9 cellular contexts compared by ENCODE assay signal in genomic region chr5:117590944-117591343, GRCh38.
DNase-seq lines count a peak whose midpoint lies in the region; ATAC-seq and TF ChIP-seq lines count a peak whose summit lies in the region.
"Had no signal": no experiment of that assay in that cellular context is flagged by ENCODE, and none has a peak within 500 bp of the region (broad histone marks: within the 10 kb centered on the region; RNA-seq: fewer than 3 reads in every experiment).

No MANE protein-coding gene starts in this region.

- intact Hi-C loops in OCI-LY7 (cut with micrococcal nuclease; ENCODE audit: unreplicated experiment) = no loop called here

- H3K36me3 Mint-ChIP-seq in mesothelial cell of epicardium = no peaks in the 10 kb centered on the region
- H3K36me3 Mint-ChIP-seq: CD4-positive, CD25-positive, alpha-beta regulatory T cell had no signal

- no peaks in the 10 kb centered on the region for H3K4me1 Mint-ChIP-seq in mesothelial cell of epicardium
- H3K4me1 Mint-ChIP-seq: CD4-positive, CD25-positive, alpha-beta regulatory T cell had no signal

- DNase-seq in NCI-H748 (lab: John Stamatoyannopoulos, UW; ENCODE audit: unreplicated experiment) (peak; percentile 7), NCI-H748 treated with DMSO at 0.1 percent for 48 hours (lab: John Stamatoyannopoulos, UW) (no peak), OCI-LY7 (ENCODE audit: low spot score) (peak; percentile 32), kidney glomerular epithelial cell (lab: John Stamatoyannopoulos, UW) (peak; percentile 17), mucosa of gallbladder (ENCODE audit: low spot score) (no peak), mesothelial cell of epicardium (ENCODE audit: low spot score in 2 of 2, unreplicated experiment in 2 of 2) (no peak)
- DNase-seq: CD4-positive, CD25-positive, alpha-beta regulatory T cell had no signal

- no peaks in the 10 kb centered on the region for H3K4me1 ChIP-seq in OCI-LY7 (ENCODE audit: insufficient read depth, low read length, poor library complexity, severe bottlenecking)

- H3K27ac ChIP-seq in OCI-LY7 (ENCODE audit: low read depth, low read length, poor library complexity, severe bottlenecking) = no peak overlapping the region

- no peaks in the 10 kb centered on the region for H3K27me3 Mint-ChIP-seq in mesothelial cell of epicardium (ENCODE audit: low read depth)
- H3K27me3 Mint-ChIP-seq: CD4-positive, CD25-positive, alpha-beta regulatory T cell had no signal

- TF ChIP-seq CTCF in OCI-LY7 (conservative IDR thresholded peaks at IDR 0.05; ENCODE audit: low read length) = peak; percentile 69
- TF ChIP-seq CTCF in mesothelial cell of epicardium (IDR thresholded peaks at IDR 0.05; ENCODE audit: unreplicated experiment) = no peak

- no peaks in the 10 kb centered on the region for H3K9me3 ChIP-seq in OCI-LY7 (ENCODE audit: low read length)

- CTCF ChIA-PET in OCI-LY7 (lab: Charles Lee; ENCODE audit: unreplicated experiment) = no interaction called here

- no peaks in the 10 kb centered on the region for H3K9me2 ChIP-seq in OCI-LY7 (ENCODE audit: insufficient read depth, low read length)

- BruUV-seq in OCI-LY7 (replicated peaks; lab: Mats Ljungman, UMichigan) = no TSS peak

- no peaks in the 10 kb centered on the region for H3K36me3 ChIP-seq in OCI-LY7 (ENCODE audit: insufficient read depth, low read length)

- H3K9me3 Mint-ChIP-seq in mesothelial cell of epicardium = no peaks in the 10 kb centered on the region

- H3K4me3 Mint-ChIP-seq in mesothelial cell of epicardium = no peak overlapping the region
- H3K4me3 Mint-ChIP-seq: CD4-positive, CD25-positive, alpha-beta regulatory T cell had no signal

- POLR2A ChIA-PET in OCI-LY7 (lab: Charles Lee) = interaction anchor here (1.1 kb wide), 1 partner anchor 26 kb away, joined by 3 read pairs; no protein-coding TSS in a partner anchor

- no peak overlapping the region for H3K4me3 ChIP-seq in OCI-LY7 (ENCODE audit: low read depth, low read length, poor library complexity, severe bottlenecking)

- H3K4me2 ChIP-seq in OCI-LY7 (ENCODE audit: low read length) = no peak overlapping the region

- no peaks in the 10 kb centered on the region for H4K20me1 ChIP-seq in OCI-LY7 (ENCODE audit: insufficient read depth, low read length)

- no peak overlapping the region for H3K27ac Mint-ChIP-seq in mesothelial cell of epicardium
- H3K27ac Mint-ChIP-seq: CD4-positive, CD25-positive, alpha-beta regulatory T cell had no signal

- no peak overlapping the region for H2AFZ ChIP-seq in OCI-LY7 (ENCODE audit: low read length)

- ATAC-seq in HG02759 (IDR thresholded peaks at IDR 0.05; ENCODE audit: unreplicated experiment) = peak; percentile 77
- ATAC-seq in HG03039 (IDR thresholded peaks at IDR 0.05; ENCODE audit: unreplicated experiment) = no peak

- no peaks in the 10 kb centered on the region for H3K79me2 ChIP-seq in OCI-LY7 (ENCODE audit: insufficient read depth, low read depth, low read length)

Comparison
In these comparisons a context has a peak if more than half of its experiments do, and no peak if none do; other contexts are left out.
1. DNase-seq: peak in NCI-H748 (single experiment), OCI-LY7 (single experiment) and kidney glomerular epithelial cell (single experiment); none in NCI-H748 treated with DMSO at 0.1 percent for 48 hours (single experiment), mucosa of gallbladder (single experiment) and mesothelial cell of epicardium (0 of 2).